ENCODE assay signal across 1 cellular context in the genomic region with DNA sequence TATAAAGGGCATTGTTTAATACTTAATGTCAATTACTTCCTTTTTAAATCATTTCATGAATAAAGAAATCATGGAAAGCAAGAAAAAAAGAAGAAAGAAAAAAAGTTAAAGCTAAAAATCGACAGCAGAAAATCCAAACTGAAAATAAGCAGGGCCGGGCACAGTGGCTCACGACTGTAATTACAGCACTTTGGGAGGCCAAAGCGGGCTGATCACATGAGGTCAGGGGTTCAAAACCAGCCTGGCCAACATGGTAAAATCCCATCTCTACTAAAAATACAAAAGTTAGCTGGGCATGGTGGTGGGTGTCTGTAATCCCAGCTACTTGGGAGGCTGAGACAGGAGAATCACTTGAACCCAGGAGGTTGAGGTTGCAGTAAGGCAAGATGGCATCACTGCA. TPM values are rescaled to one million over a fixed set of nuclear protein-coding genes. Genes with fewer than 3 reads are reported as not detected.
"Had no signal": no experiment of that assay in that cellular context is flagged by ENCODE, and none has a peak within 500 bp of the region (broad histone marks: within the 10 kb centered on the region; RNA-seq: fewer than 3 reads in every experiment).

No MANE protein-coding gene starts in this region.

RNA-seq across cellular contexts. Expression of gene NCKAP1, which starts 56.8 kb away (rescaled TPM):
- total RNA-seq: activated B cell treated with CpG ODN at 0.5 μM for 24 hours had no signal
